ENCODE assay signal across 22 cellular contexts in genomic region chr1:208420696-208421095, GRCh38.
"Had no signal": no experiment of that assay in that cellular context is flagged by ENCODE, and none has a peak within 500 bp of the region (broad histone marks: within the 10 kb centered on the region; RNA-seq: fewer than 3 reads in every experiment).

No MANE protein-coding gene starts in this region.

- H3K9me3 ChIP-seq: neutrophil, pancreas, psoas muscle, stomach, thoracic aorta, thyroid gland, upper lobe of right lung, uterus had no signal

- FAIRE-seq: pancreas had no signal

- ATAC-seq: naive thymus-derived CD4-positive, alpha-beta T cell; natural killer cell; pancreas; psoas muscle; right cardiac atrium; sciatic nerve; stimulated activated effector memory CD8-positive, alpha-beta T cell treated with anti-CD3 and anti-CD28 coated beads, Interleukin-12 subunit alpha, Interleukin-12 subunit beta, amount 100 ng/mL, for 72 hours; stimulated activated naive B cell treated with anti-CD40 and anti-IgM and Interleukin-4, amounts not matched to agents 10 μg/mL and 1 μg/mL and 100 μg/mL, for 72 hours; upper lobe of right lung had no signal

- H3K27me3 ChIP-seq: neutrophil, pancreas, stomach, thyroid gland, tibial nerve, upper lobe of right lung, uterus had no signal

- H3K4me3 ChIP-seq: pancreas, psoas muscle, skin epidermis, stomach, thoracic aorta, thyroid gland, tibial nerve, upper lobe of right lung, uterus had no signal

- H3K36me3 ChIP-seq: neutrophil, pancreas, stomach, thoracic aorta, thyroid gland, tibial nerve, upper lobe of right lung, uterus had no signal

- DNase-seq: naive thymus-derived CD4-positive, alpha-beta T cell; natural killer cell; nucleus accumbens; pancreas; psoas muscle; right cardiac atrium; stimulated activated CD4-positive, alpha-beta T cell treated with anti-CD3 and anti-CD28 coated beads, Interleukin-15, amount 100 ng/mL, for 24 hours; stimulated activated CD4-positive, alpha-beta T cell treated with anti-CD3 and anti-CD28 coated beads, Interleukin-2, amount 100 ng/mL, for 24 hours; stimulated activated CD4-positive, alpha-beta T cell treated with anti-CD3 and anti-CD28 coated beads, Interleukin-2, amount 100 ng/mL, for 48 hours; stimulated activated CD4-positive, alpha-beta T cell treated with anti-CD3 and anti-CD28 coated beads, Interleukin-4, amount 100 ng/mL, for 24 hours; stimulated activated naive B cell treated with anti-CD40 and anti-IgM and Interleukin-4, amounts not matched to agents 10 μg/mL and 1 μg/mL and 100 μg/mL, for 72 hours; stimulated activated naive CD4-positive, alpha-beta T cell treated with Interleukin-2 at 50 U/mL for 16 hours; stomach; thyroid gland; upper lobe of right lung; uterus had no signal

- H3K27ac ChIP-seq: neutrophil, pancreas, psoas muscle, skin epidermis, stomach, thoracic aorta, thyroid gland, tibial nerve, upper lobe of right lung, uterus had no signal

- H3K4me1 ChIP-seq: pancreas, psoas muscle, stomach, tibial nerve, upper lobe of right lung, uterus had no signal
